10 cellular contexts compared by ENCODE assay signal in genomic region chr16:85005278-85006069, GRCh38. TPM values are rescaled to one million over a fixed set of nuclear protein-coding genes. Genes with fewer than 3 reads are reported as not detected.
DNase-seq lines count a peak whose midpoint lies in the region; ATAC-seq, FAIRE-seq and TF ChIP-seq lines count a peak whose summit lies in the region.
"Had no signal": no experiment of that assay in that cellular context is flagged by ENCODE, and none has a peak within 500 bp of the region (broad histone marks: within the 10 kb centered on the region; RNA-seq: fewer than 3 reads in every experiment).

No MANE protein-coding gene starts in this region.

- no peaks in the 10 kb centered on the region; a peak in 1 of 5 replicates for H3K27me3 ChIP-seq in HepG2 (ENCODE audit: control insufficient read depth in 1 of 2, insufficient read depth in 2 of 2, low read length in 2 of 2)
- no peaks in the 10 kb centered on the region for H3K27me3 ChIP-seq in right lobe of liver
- H3K27me3 ChIP-seq in dorsolateral prefrontal cortex = no peaks in the 10 kb centered on the region
- no peaks in the 10 kb centered on the region for H3K27me3 ChIP-seq in mucosa of rectum (ENCODE audit: control insufficient read depth in 2 of 2, insufficient read depth in 2 of 2, low read length in 2 of 2)
- no peaks in the 10 kb centered on the region for H3K27me3 ChIP-seq in aorta (ENCODE audit: control insufficient read depth in 1 of 2, insufficient read depth in 2 of 2, low read length in 1 of 2)

- H3K4me2 ChIP-seq in HepG2 (ENCODE audit: low read depth, low read length) = peak overlapping the region; percentile 22

- H4K20me1 ChIP-seq in HepG2 (ENCODE audit: insufficient read depth, low read length) = peaks cover 21% of the 10 kb centered on the region; the same call in 1 of the 2 replicates

- TF ChIP-seq RAD21 in HepG2 (CRISPR knock-in tag; IDR thresholded peaks at IDR 0.05) = no peak

- TF ChIP-seq EP300 in HepG2 (IDR thresholded peaks at IDR 0.05; ENCODE audit: low read depth in 2 of 2, low read length in 2 of 2) (no peak), HepG2 (CRISPR knock-in tag; IDR thresholded peaks at IDR 0.05; ENCODE audit: borderline replicate concordance) (no peak)

- TF ChIP-seq POLR2A in HepG2 (IDR thresholded peaks at IDR 0.05; ENCODE audit: insufficient read depth in 1 of 2, low read depth in 2 of 2, low read length in 2 of 2) (no peak), right lobe of liver (IDR thresholded peaks at IDR 0.05) (no peak)

- no peak overlapping the region for H3K4me3 ChIP-seq in HepG2 (replicated peaks in 1 of 3; ENCODE audit: insufficient read depth in 1 of 3, low read depth in 2 of 3, low read length in 3 of 3)
- no peak overlapping the region for H3K4me3 ChIP-seq in right lobe of liver
- peak overlapping the region in 17 of 59 donors; percentile 1 to 27 (median 15) for H3K4me3 ChIP-seq in dorsolateral prefrontal cortex
- H3K4me3 ChIP-seq in mucosa of rectum (ENCODE audit: low read length in 2 of 2) = peak overlapping the region in 1 of 2 donors; percentile 45
- H3K4me3 ChIP-seq in aorta (ENCODE audit: low read length in 2 of 2) = no peak overlapping the region

- H3K27ac ChIP-seq in HepG2 (ENCODE audit: extremely low read length, insufficient read depth, low read length) = no peak overlapping the region
- H3K27ac ChIP-seq in right lobe of liver = no peak overlapping the region
- peak overlapping the region in 43 of 59 donors; percentile 2 to 75 (median 38) for H3K27ac ChIP-seq in dorsolateral prefrontal cortex
- peak overlapping the region; percentile 45 to 69 for H3K27ac ChIP-seq in mucosa of rectum (ENCODE audit: low read depth in 2 of 2, low read length in 2 of 2)
- H3K27ac ChIP-seq in aorta (ENCODE audit: low read depth in 1 of 2, low read length in 2 of 2) = peak overlapping the region; percentile 89 to 91

- no peak for FAIRE-seq in HepG2 (lab: Jason Lieb, UNC)

- H2AFZ ChIP-seq in HepG2 (ENCODE audit: low read length) = no peak overlapping the region

- H3K9ac ChIP-seq in HepG2 (ENCODE audit: insufficient read depth, low read depth, low read length) (no peak overlapping the region; the same call in 1 of the 2 replicates), mucosa of rectum (ENCODE audit: low read depth in 1 of 2, low read length in 2 of 2) (peak overlapping the region in 1 of 2 donors; percentile 38)

- in situ Hi-C loops in HepG2 (cut with HindIII; ENCODE audit: extremely low pct_ligation_motif_present, low pct_unique_long_range_greater_than_20kb) = no loop called here

- H3K36me3 ChIP-seq in HepG2 (replicated peaks in 1 of 2; ENCODE audit: control insufficient read depth in 1 of 2, insufficient read depth in 2 of 2, low read length in 2 of 2) = peaks cover 5 to 7% of the 10 kb centered on the region in 2 experiments; a peak in 4 of 5 replicates
- no peaks in the 10 kb centered on the region for H3K36me3 ChIP-seq in right lobe of liver
- H3K36me3 ChIP-seq in mucosa of rectum (ENCODE audit: control insufficient read depth in 2 of 2, insufficient read depth in 2 of 2, low read length in 2 of 2) = peaks cover 0 to 9% of the 10 kb centered on the region in 2 donors
- no peaks in the 10 kb centered on the region for H3K36me3 ChIP-seq in aorta (ENCODE audit: control insufficient read depth in 1 of 2, insufficient read depth in 2 of 2, low read length in 1 of 2)

- intact Hi-C loops in HepG2 (cut with micrococcal nuclease; ENCODE audit: unreplicated experiment) = no loop called here
- intact Hi-C loops in right lobe of liver (cut with DNase I) = no loop called here
- intact Hi-C loops in dorsolateral prefrontal cortex (cut with DNase I) = no loop called here
- intact Hi-C loops in aorta (cut with DNase I) = no loop called here

- no TSS peak for BruUV-seq in HepG2 (replicated peaks; lab: Mats Ljungman, UMichigan)

- no peak for TF ChIP-seq CTCF in HepG2 (CRISPR knock-in tag; IDR thresholded peaks at IDR 0.05)
- no peak for TF ChIP-seq CTCF in right lobe of liver (IDR thresholded peaks at IDR 0.05)
- TF ChIP-seq CTCF in dorsolateral prefrontal cortex (IDR thresholded peaks at IDR 0.05 in 54 of 56, conservative IDR thresholded peaks at IDR 0.05 in 2 of 56; ENCODE audit: low read depth in 1 of 56, partially characterized antibody in 56 of 56) = no peak

- WGBS in HepG2 (ENCODE audit: low lambda C conversion rate) = 93% methylated on average over 11 of the region's 11 CpGs
- WGBS in right lobe of liver (ENCODE audit: insufficient coverage, low coverage, low lambda C conversion rate, missing lambda C conversion rate) = 69% methylated on average over 9 of the region's 11 CpGs
- 11 to 12% methylated on average over 11 of the region's 11 CpGs for WGBS in aorta, 2 donors

- H3K79me2 ChIP-seq in HepG2 (ENCODE audit: insufficient read depth, low read length) = peaks cover 87% of the 10 kb centered on the region

- H3K4me1 ChIP-seq in HepG2 (ENCODE audit: insufficient read depth, low read length) (peaks cover 95% of the 10 kb centered on the region), right lobe of liver (peaks cover 0 to 70% (median 25%) of the 10 kb centered on the region in 4 donors), mucosa of rectum (ENCODE audit: control insufficient read depth in 2 of 2, insufficient read depth in 2 of 2, low read length in 2 of 2) (peaks cover 48 to 62% of the 10 kb centered on the region in 2 donors), aorta (ENCODE audit: control insufficient read depth in 1 of 2, insufficient read depth in 2 of 2, low read length in 2 of 2) (peaks cover 5 to 6% of the 10 kb centered on the region in 2 donors)

- DNase-seq in HepG2 (ENCODE audit: low spot score) (no peak), right lobe of liver (no peak), dorsolateral prefrontal cortex (no peak), aorta (peak in 1 of 2 donors; percentile 30), NCI-H1105 treated with DMSO at 0.1 percent for 48 hours (lab: John Stamatoyannopoulos, UW) (no peak), NCI-H187 (lab: John Stamatoyannopoulos, UW) (no peak)
- no peak for DNase-seq in stimulated activated CD4-positive, alpha-beta T cell treated with anti-CD3 and anti-CD28 coated beads, Interleukin-2, amount 100 ng/mL, for 48 hours
- DNase-seq: activated CD4-positive, alpha-beta T cell treated with anti-CD3 and anti-CD28 coated beads, Interleukin-2, amount 10 ng/mL, durations not matched to agents 7 days and 5 days; NCI-H82 had no signal

- no peaks in the 10 kb centered on the region for H3K9me3 ChIP-seq in HepG2 (ENCODE audit: low read length)
- no peaks in the 10 kb centered on the region for H3K9me3 ChIP-seq in right lobe of liver
- H3K9me3 ChIP-seq in mucosa of rectum (ENCODE audit: control insufficient read depth in 2 of 2, low read length in 2 of 2) = no peaks in the 10 kb centered on the region
- no peaks in the 10 kb centered on the region for H3K9me3 ChIP-seq in aorta (ENCODE audit: control insufficient read depth, low read length)

- no peak for ATAC-seq in HepG2
- ATAC-seq in right lobe of liver = no peak
- peak; percentile 78 for ATAC-seq in aorta (ENCODE audit: low FRiP score)

- CTCF ChIA-PET in HepG2 (lab: Yijun Ruan, JAX; ENCODE audit: low intra/inter-chr PET ratio, low total read pairs) = no interaction called here

- POLR2A ChIA-PET in HepG2 (lab: Yijun Ruan, JAX) = interaction anchor here (1.5 to 2.1 kb wide), 2 partner anchors 11 to 30 kb away, joined by 3 to 9 read pairs; no protein-coding TSS in a partner anchor

RNA-seq across cellular contexts. Expression of gene ZDHHC7, which starts 5.9 kb away (rescaled TPM):
- total RNA-seq in HepG2 (2016; rRNA removed; fragmentation: Illumina TruSeq; extraction: Trizol) (39.6 and 46.8 TPM in 2 replicates), right lobe of liver (10 to 100 TPM; 10.7 to 27.5 (median 19.0) TPM), dorsolateral prefrontal cortex (10 to 100 TPM; 22.0 to 43.5 (median 31.1) TPM), aorta (10 to 100 TPM; 35.9 to 57.0 TPM)
- 7.0 and 8.2 TPM in 2 replicates for total RNA-seq in HepG2 (2016; cell fraction: cytosol; rRNA removed; fragmentation: Illumina TruSeq; extraction: Trizol; ENCODE audit: low read depth)
- 36.4 and 48.1 TPM in 2 replicates for total RNA-seq in HepG2 (2016; cell fraction: insoluble cytoplasmic fraction; rRNA removed; fragmentation: Illumina TruSeq; extraction: Trizol)
- 31.2 and 33.2 TPM in 2 replicates for total RNA-seq in HepG2 (2016; cell fraction: membrane; rRNA removed; fragmentation: Illumina TruSeq; extraction: Trizol)
- 34.5 and 37.8 TPM in 2 replicates for total RNA-seq in HepG2 (2016; cell fraction: nucleus; rRNA removed; fragmentation: Illumina TruSeq; extraction: Trizol)
- polyA plus RNA-seq in HepG2 (2011; rRNA removed) (67.6 and 79.2 TPM in 2 replicates), aorta (10 to 100 TPM; 11.4 to 36.3 TPM)
- polyA plus RNA-seq in HepG2 (2011; cell fraction: cytosol; rRNA removed) = 96.7 and 128 TPM in 2 replicates
- 127 and 132 TPM in 2 replicates for polyA plus RNA-seq in HepG2 (2011; cell fraction: nucleus; rRNA removed)
- polyA plus RNA-seq in HepG2 (2012) = 56.5 and 63.5 TPM in 2 replicates
- polyA plus RNA-seq in HepG2 (2016; cell fraction: cytosol; fragmentation: Illumina TruSeq; extraction: Trizol; ENCODE audit: low read depth) = 4.1 and 4.9 TPM in 2 replicates
- polyA plus RNA-seq in HepG2 (2016; cell fraction: insoluble cytoplasmic fraction; fragmentation: Illumina TruSeq; extraction: Trizol; ENCODE audit: low read depth) = 35.0 and 37.7 TPM in 2 replicates
- 18.0 and 19.5 TPM in 2 replicates for polyA plus RNA-seq in HepG2 (2016; cell fraction: membrane; fragmentation: Illumina TruSeq; extraction: Trizol; ENCODE audit: low read depth)
- 57.2 and 68.7 TPM in 2 replicates for polyA plus RNA-seq in HepG2 (2016; cell fraction: nucleus; fragmentation: Illumina TruSeq; extraction: Trizol; ENCODE audit: insufficient read depth, low read depth)
- 49.1 and 145 TPM in 2 replicates for polyA minus RNA-seq in HepG2 (2011; rRNA and poly(A)+ RNA removed; ENCODE audit: low replicate concordance)
- polyA minus RNA-seq in HepG2 (2011; cell fraction: cytosol; rRNA and poly(A)+ RNA removed) = 43.3 and 54.9 TPM in 2 replicates
- polyA minus RNA-seq in HepG2 (2011; cell fraction: nucleus; rRNA and poly(A)+ RNA removed) = 53.7 and 58.9 TPM in 2 replicates

RNA-seq across cellular contexts. Expression of gene KIAA0513, which starts 22.1 kb away (rescaled TPM):
- 1.5 and 1.8 TPM in 2 replicates for total RNA-seq in HepG2 (2016; rRNA removed; fragmentation: Illumina TruSeq; extraction: Trizol)
- 0.62 and 0.91 TPM in 2 replicates for total RNA-seq in HepG2 (2016; cell fraction: cytosol; rRNA removed; fragmentation: Illumina TruSeq; extraction: Trizol; ENCODE audit: low read depth)
- total RNA-seq in HepG2 (2016; cell fraction: insoluble cytoplasmic fraction; rRNA removed; fragmentation: Illumina TruSeq; extraction: Trizol) = 1.5 and 1.7 TPM in 2 replicates
- total RNA-seq in HepG2 (2016; cell fraction: membrane; rRNA removed; fragmentation: Illumina TruSeq; extraction: Trizol) = 0.99 and 1.1 TPM in 2 replicates
- total RNA-seq in HepG2 (2016; cell fraction: nucleus; rRNA removed; fragmentation: Illumina TruSeq; extraction: Trizol) = 0.75 and 1.6 TPM in 2 replicates
- polyA plus RNA-seq in HepG2 (2011; rRNA removed) = 1.8 and 2.4 TPM in 2 replicates
- 1.6 and 2.3 TPM in 2 replicates for polyA plus RNA-seq in HepG2 (2011; cell fraction: cytosol; rRNA removed)
- 6.1 and 6.2 TPM in 2 replicates for polyA plus RNA-seq in HepG2 (2011; cell fraction: nucleus; rRNA removed)
- 1.6 and 2.5 TPM in 2 replicates for polyA plus RNA-seq in HepG2 (2012)
- polyA plus RNA-seq in HepG2 (2016; cell fraction: cytosol; fragmentation: Illumina TruSeq; extraction: Trizol; ENCODE audit: low read depth) = 0.47 and 1.2 TPM in 2 replicates
- 1.3 and 1.5 TPM in 2 replicates for polyA plus RNA-seq in HepG2 (2016; cell fraction: insoluble cytoplasmic fraction; fragmentation: Illumina TruSeq; extraction: Trizol; ENCODE audit: low read depth)
- 0.90 and 1.2 TPM in 2 replicates for polyA plus RNA-seq in HepG2 (2016; cell fraction: membrane; fragmentation: Illumina TruSeq; extraction: Trizol; ENCODE audit: low read depth)
- 1.4 and 2.0 TPM in 2 replicates for polyA plus RNA-seq in HepG2 (2016; cell fraction: nucleus; fragmentation: Illumina TruSeq; extraction: Trizol; ENCODE audit: insufficient read depth, low read depth)
- polyA minus RNA-seq in HepG2 (2011; rRNA and poly(A)+ RNA removed; ENCODE audit: low replicate concordance) = 1.2 and 3.4 TPM in 2 replicates
- polyA minus RNA-seq in HepG2 (2011; cell fraction: cytosol; rRNA and poly(A)+ RNA removed) = 0.99 and 1.8 TPM in 2 replicates
- polyA minus RNA-seq in HepG2 (2011; cell fraction: nucleus; rRNA and poly(A)+ RNA removed) = 3.6 and 5.5 TPM in 2 replicates
- total RNA-seq in right lobe of liver = 1 to 10 TPM; 2.6 to 7.4 (median 4.7) TPM
- total RNA-seq in dorsolateral prefrontal cortex = 100 to 1,000 TPM in 119 of 120 experiments, 10 to 100 TPM in 1; 72.3 to 269 (median 208) TPM
- total RNA-seq in aorta = 10 to 100 TPM; 15.1 to 17.7 TPM
- 1 to 10 TPM; 3.4 to 5.5 TPM for polyA plus RNA-seq in aorta

Comparison
In these comparisons a context has a peak if more than half of its experiments do, and no peak if none do; other contexts are left out.
1. H3K27ac ChIP-seq: peak in dorsolateral prefrontal cortex (43 of 59), mucosa of rectum (2 of 2) and aorta (2 of 2); none in HepG2 (single experiment) and right lobe of liver (0 of 3).